Comparison of ENCODE assay signal across 1 cellular context in genomic region chr10:934746-935406, GRCh38.
A peak's percentile ranks its signal among the peaks of the same experiment; 100 is the strongest.
TF ChIP-seq lines count a peak whose summit lies in the region.

No MANE protein-coding gene starts in this region.

TF ChIP-seq in HepG2, 621 proteins besides CTCF, POLR2A, EP300 and RAD21 (continued from another document and continues in another):
- TF ChIP-seq, protein P1, sequence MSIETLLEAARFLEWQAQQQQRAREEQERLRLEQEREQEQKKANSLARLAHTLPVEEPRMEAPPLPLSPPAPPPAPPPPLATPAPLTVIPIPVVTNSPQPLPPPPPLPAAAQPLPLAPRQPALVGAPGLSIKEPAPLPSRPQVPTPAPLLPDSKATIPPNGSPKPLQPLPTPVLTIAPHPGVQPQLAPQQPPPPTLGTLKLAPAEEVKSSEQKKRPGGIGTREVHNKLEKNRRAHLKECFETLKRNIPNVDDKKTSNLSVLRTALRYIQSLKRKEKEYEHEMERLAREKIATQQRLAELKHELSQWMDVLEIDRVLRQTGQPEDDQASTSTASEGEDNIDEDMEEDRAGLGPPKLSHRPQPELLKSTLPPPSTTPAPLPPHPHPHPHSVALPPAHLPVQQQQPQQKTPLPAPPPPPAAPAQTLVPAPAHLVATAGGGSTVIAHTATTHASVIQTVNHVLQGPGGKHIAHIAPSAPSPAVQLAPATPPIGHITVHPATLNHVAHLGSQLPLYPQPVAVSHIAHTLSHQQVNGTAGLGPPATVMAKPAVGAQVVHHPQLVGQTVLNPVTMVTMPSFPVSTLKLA (IDR thresholded peaks at IDR 0.05) = no peak
- TF ChIP-seq MIXL1 (CRISPR knock-in tag; IDR thresholded peaks at IDR 0.05) (no peak), ESRRA (CRISPR knock-in tag; IDR thresholded peaks at IDR 0.05; ENCODE audit: low read depth) (peak; percentile 55; the same call in 1 of the 2 replicates), ATF5 (CRISPR knock-in tag; IDR thresholded peaks at IDR 0.05; ENCODE audit: low read depth) (0 out of 2 replicates have a peak, but pooled peaks have one; percentile 55), ZNF891 (CRISPR knock-in tag; IDR thresholded peaks at IDR 0.05) (no peak), SNAI1 (CRISPR knock-in tag; IDR thresholded peaks at IDR 0.05; ENCODE audit: borderline replicate concordance) (no peak), ISL2 (CRISPR knock-in tag; IDR thresholded peaks at IDR 0.05) (no peak), CBX2 (IDR thresholded peaks at IDR 0.05; ENCODE audit: low read depth, low read length) (no peak), CBX2 (CRISPR knock-in tag; IDR thresholded peaks at IDR 0.05; ENCODE audit: low read depth) (no peak), CCDC6 (CRISPR knock-in tag; IDR thresholded peaks at IDR 0.05) (no peak), PTBP1 (IDR thresholded peaks at IDR 0.05; ENCODE audit: low read depth, low read length, poor library complexity, severe bottlenecking) (no peak), PBX2 (CRISPR knock-in tag; IDR thresholded peaks at IDR 0.05) (no peak), PCBP1 (IDR thresholded peaks at IDR 0.05; ENCODE audit: borderline replicate concordance, low read depth, low read length) (no peak), ZNF326 (CRISPR knock-in tag; IDR thresholded peaks at IDR 0.05; ENCODE audit: borderline replicate concordance) (no peak), KLF16 (CRISPR knock-in tag; IDR thresholded peaks at IDR 0.05) (no peak; a peak in 1 of 4 replicates), NFKBIZ (CRISPR knock-in tag; IDR thresholded peaks at IDR 0.05) (no peak), MBNL3 (CRISPR knock-in tag; conservative IDR thresholded peaks at IDR 0.05) (no peak), ZFP41 (CRISPR knock-in tag; IDR thresholded peaks at IDR 0.05; ENCODE audit: borderline replicate concordance) (no peak), RFX5 (IDR thresholded peaks at IDR 0.05; ENCODE audit: low read depth, low read length) (no peak), ZNF619 (CRISPR knock-in tag; IDR thresholded peaks at IDR 0.05) (no peak), DZIP1 (CRISPR knock-in tag; IDR thresholded peaks at IDR 0.05) (no peak), REXO4 (CRISPR knock-in tag; IDR thresholded peaks at IDR 0.05; ENCODE audit: borderline replicate concordance) (no peak), ZNF44 (CRISPR knock-in tag; IDR thresholded peaks at IDR 0.05) (no peak), ADNP (CRISPR knock-in tag; IDR thresholded peaks at IDR 0.05) (no peak), ZNF83 (CRISPR knock-in tag; IDR thresholded peaks at IDR 0.05; ENCODE audit: borderline replicate concordance) (no peak), ZNF121 (CRISPR knock-in tag; IDR thresholded peaks at IDR 0.05) (no peak), ZFY (CRISPR knock-in tag; IDR thresholded peaks at IDR 0.05) (no peak), ZNF235 (CRISPR knock-in tag; IDR thresholded peaks at IDR 0.05; ENCODE audit: borderline replicate concordance) (no peak), ZNF253 (CRISPR knock-in tag; IDR thresholded peaks at IDR 0.05; ENCODE audit: borderline replicate concordance) (no peak), ZEB1 (IDR thresholded peaks at IDR 0.05; ENCODE audit: insufficient replicate concordance, low read depth) (no peak), PLRG1 (conservative IDR thresholded peaks at IDR 0.05) (no peak)
- TF ChIP-seq, protein P2, sequence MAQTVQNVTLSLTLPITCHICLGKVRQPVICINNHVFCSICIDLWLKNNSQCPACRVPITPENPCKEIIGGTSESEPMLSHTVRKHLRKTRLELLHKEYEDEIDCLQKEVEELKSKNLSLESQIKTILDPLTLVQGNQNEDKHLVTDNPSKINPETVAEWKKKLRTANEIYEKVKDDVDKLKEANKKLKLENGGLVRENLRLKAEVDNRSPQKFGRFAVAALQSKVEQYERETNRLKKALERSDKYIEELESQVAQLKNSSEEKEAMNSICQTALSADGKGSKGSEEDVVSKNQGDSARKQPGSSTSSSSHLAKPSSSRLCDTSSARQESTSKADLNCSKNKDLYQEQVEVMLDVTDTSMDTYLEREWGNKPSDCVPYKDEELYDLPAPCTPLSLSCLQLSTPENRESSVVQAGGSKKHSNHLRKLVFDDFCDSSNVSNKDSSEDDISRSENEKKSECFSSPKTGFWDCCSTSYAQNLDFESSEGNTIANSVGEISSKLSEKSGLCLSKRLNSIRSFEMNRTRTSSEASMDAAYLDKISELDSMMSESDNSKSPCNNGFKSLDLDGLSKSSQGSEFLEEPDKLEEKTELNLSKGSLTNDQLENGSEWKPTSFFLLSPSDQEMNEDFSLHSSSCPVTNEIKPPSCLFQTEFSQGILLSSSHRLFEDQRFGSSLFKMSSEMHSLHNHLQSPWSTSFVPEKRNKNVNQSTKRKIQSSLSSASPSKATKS (CRISPR knock-in tag; IDR thresholded peaks at IDR 0.05) = no peak
- TF ChIP-seq, protein P3, sequence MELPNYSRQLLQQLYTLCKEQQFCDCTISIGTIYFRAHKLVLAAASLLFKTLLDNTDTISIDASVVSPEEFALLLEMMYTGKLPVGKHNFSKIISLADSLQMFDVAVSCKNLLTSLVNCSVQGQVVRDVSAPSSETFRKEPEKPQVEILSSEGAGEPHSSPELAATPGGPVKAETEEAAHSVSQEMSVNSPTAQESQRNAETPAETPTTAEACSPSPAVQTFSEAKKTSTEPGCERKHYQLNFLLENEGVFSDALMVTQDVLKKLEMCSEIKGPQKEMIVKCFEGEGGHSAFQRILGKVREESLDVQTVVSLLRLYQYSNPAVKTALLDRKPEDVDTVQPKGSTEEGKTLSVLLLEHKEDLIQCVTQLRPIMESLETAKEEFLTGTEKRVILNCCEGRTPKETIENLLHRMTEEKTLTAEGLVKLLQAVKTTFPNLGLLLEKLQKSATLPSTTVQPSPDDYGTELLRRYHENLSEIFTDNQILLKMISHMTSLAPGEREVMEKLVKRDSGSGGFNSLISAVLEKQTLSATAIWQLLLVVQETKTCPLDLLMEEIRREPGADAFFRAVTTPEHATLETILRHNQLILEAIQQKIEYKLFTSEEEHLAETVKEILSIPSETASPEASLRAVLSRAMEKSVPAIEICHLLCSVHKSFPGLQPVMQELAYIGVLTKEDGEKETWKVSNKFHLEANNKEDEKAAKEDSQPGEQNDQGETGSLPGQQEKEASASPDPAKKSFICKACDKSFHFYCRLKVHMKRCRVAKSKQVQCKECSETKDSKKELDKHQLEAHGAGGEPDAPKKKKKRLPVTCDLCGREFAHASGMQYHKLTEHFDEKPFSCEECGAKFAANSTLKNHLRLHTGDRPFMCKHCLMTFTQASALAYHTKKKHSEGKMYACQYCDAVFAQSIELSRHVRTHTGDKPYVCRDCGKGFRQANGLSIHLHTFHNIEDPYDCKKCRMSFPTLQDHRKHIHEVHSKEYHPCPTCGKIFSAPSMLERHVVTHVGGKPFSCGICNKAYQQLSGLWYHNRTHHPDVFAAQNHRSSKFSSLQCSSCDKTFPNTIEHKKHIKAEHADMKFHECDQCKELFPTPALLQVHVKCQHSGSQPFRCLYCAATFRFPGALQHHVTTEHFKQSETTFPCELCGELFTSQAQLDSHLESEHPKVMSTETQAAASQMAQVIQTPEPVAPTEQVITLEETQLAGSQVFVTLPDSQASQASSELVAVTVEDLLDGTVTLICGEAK (IDR thresholded peaks at IDR 0.05) = no peak
- TF ChIP-seq, protein P3 (CRISPR knock-in tag; IDR thresholded peaks at IDR 0.05) = no peak
- TF ChIP-seq, protein P4, sequence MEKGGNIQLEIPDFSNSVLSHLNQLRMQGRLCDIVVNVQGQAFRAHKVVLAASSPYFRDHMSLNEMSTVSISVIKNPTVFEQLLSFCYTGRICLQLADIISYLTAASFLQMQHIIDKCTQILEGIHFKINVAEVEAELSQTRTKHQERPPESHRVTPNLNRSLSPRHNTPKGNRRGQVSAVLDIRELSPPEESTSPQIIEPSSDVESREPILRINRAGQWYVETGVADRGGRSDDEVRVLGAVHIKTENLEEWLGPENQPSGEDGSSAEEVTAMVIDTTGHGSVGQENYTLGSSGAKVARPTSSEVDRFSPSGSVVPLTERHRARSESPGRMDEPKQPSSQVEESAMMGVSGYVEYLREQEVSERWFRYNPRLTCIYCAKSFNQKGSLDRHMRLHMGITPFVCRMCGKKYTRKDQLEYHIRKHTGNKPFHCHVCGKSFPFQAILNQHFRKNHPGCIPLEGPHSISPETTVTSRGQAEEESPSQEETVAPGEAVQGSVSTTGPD (CRISPR knock-in tag; IDR thresholded peaks at IDR 0.05) = no peak
- TF ChIP-seq, protein P5, sequence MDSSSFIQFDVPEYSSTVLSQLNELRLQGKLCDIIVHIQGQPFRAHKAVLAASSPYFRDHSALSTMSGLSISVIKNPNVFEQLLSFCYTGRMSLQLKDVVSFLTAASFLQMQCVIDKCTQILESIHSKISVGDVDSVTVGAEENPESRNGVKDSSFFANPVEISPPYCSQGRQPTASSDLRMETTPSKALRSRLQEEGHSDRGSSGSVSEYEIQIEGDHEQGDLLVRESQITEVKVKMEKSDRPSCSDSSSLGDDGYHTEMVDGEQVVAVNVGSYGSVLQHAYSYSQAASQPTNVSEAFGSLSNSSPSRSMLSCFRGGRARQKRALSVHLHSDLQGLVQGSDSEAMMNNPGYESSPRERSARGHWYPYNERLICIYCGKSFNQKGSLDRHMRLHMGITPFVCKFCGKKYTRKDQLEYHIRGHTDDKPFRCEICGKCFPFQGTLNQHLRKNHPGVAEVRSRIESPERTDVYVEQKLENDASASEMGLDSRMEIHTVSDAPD (CRISPR knock-in tag; IDR thresholded peaks at IDR 0.05) = no peak
- TF ChIP-seq, protein P6, sequence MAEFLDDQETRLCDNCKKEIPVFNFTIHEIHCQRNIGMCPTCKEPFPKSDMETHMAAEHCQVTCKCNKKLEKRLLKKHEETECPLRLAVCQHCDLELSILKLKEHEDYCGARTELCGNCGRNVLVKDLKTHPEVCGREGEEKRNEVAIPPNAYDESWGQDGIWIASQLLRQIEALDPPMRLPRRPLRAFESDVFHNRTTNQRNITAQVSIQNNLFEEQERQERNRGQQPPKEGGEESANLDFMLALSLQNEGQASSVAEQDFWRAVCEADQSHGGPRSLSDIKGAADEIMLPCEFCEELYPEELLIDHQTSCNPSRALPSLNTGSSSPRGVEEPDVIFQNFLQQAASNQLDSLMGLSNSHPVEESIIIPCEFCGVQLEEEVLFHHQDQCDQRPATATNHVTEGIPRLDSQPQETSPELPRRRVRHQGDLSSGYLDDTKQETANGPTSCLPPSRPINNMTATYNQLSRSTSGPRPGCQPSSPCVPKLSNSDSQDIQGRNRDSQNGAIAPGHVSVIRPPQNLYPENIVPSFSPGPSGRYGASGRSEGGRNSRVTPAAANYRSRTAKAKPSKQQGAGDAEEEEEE (CRISPR knock-in tag; IDR thresholded peaks at IDR 0.05; ENCODE audit: borderline replicate concordance) = no peak
